ENCODE assay signal across 7 cellular contexts in the genomic region with DNA sequence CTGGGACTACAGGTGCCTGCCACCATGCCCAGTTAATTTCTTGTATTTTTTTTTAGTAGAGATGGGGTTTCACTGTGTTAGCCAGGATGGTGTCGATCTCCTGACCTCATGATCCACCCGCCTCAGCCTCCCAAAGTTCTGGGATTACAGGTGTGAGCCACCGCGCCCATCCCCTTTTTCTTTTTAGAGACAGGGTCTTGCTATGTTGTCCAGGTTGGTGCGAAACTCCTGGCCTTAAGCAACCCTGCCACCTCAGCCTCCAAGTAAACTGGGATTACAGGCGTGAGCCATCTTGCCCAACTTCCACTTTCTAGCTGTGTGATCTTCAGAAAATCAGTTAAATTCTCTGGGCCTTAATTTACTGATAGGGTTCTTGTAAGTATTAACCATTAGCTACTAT. TPM values are rescaled to one million over a fixed set of nuclear protein-coding genes. Genes with fewer than 3 reads are reported as not detected.
"Had no signal": no experiment of that assay in that cellular context is flagged by ENCODE, and none has a peak within 500 bp of the region (broad histone marks: within the 10 kb centered on the region; RNA-seq: fewer than 3 reads in every experiment).

No MANE protein-coding gene starts in this region.

RNA-seq across cellular contexts. Expression of gene HEATR4, which starts 8.2 kb away (rescaled TPM):
- total RNA-seq: neural crest cell, vagina had no signal

RNA-seq across cellular contexts. Expression of gene ACOT6, which starts 45.4 kb away (rescaled TPM):
- total RNA-seq: body of pancreas, colonic mucosa, foreskin keratinocyte, neural crest cell, osteoblast, psoas muscle, vagina had no signal
